2 cellular contexts compared by ENCODE assay signal in genomic region chr14:85530626-85531025, GRCh38.
TF ChIP-seq lines count a peak whose summit lies in the region.

No MANE protein-coding gene starts in this region.

TF ChIP-seq in liver, 16 proteins besides CTCF, POLR2A, EP300 and RAD21:
- TF ChIP-seq REST (IDR thresholded peaks at IDR 0.05), result no peak
- TF ChIP-seq HNF4A (conservative IDR thresholded peaks at IDR 0.05), result no peak
- TF ChIP-seq ZBTB33 (IDR thresholded peaks at IDR 0.05), result no peak
- no peak for TF ChIP-seq ATF3 (IDR thresholded peaks at IDR 0.05)
- TF ChIP-seq NR2F2 (IDR thresholded peaks at IDR 0.05), result no peak
- TF ChIP-seq HNF4G (IDR thresholded peaks at IDR 0.05), result no peak
- no peak for TF ChIP-seq MAX (IDR thresholded peaks at IDR 0.05)
- TF ChIP-seq EGR1 (IDR thresholded peaks at IDR 0.05; ENCODE audit: low read depth in 2 of 2), result no peak

TF ChIP-seq in HepG2, 621 proteins besides CTCF, POLR2A, EP300 and RAD21 (continued from another document):
- TF ChIP-seq ZHX2 (IDR thresholded peaks at IDR 0.05; ENCODE audit: low read depth), result no peak
- no peak for TF ChIP-seq ZHX2 (CRISPR knock-in tag; IDR thresholded peaks at IDR 0.05; ENCODE audit: borderline replicate concordance)
- TF ChIP-seq TBL1XR1 (IDR thresholded peaks at IDR 0.05; ENCODE audit: borderline replicate concordance, low read length, partially characterized antibody), result no peak
- TF ChIP-seq ZNF543 (CRISPR knock-in tag; IDR thresholded peaks at IDR 0.05), result no peak
- TF ChIP-seq SATB2 (CRISPR knock-in tag; IDR thresholded peaks at IDR 0.05), result no peak
- TF ChIP-seq ZBTB2 (CRISPR knock-in tag; IDR thresholded peaks at IDR 0.05; ENCODE audit: low read depth), result no peak
- no peak for TF ChIP-seq SCMH1 (CRISPR knock-in tag; IDR thresholded peaks at IDR 0.05; ENCODE audit: borderline replicate concordance)
- TF ChIP-seq PAXIP1 (CRISPR knock-in tag; conservative IDR thresholded peaks at IDR 0.05), result no peak
- TF ChIP-seq ZBTB34 (CRISPR knock-in tag; IDR thresholded peaks at IDR 0.05), result no peak
- no peak for TF ChIP-seq MAX (IDR thresholded peaks at IDR 0.05)
- TF ChIP-seq PRDM15 (CRISPR knock-in tag; IDR thresholded peaks at IDR 0.05), result no peak
- no peak for TF ChIP-seq RORA (CRISPR knock-in tag; IDR thresholded peaks at IDR 0.05)
- no peak for TF ChIP-seq HMGA1 (CRISPR knock-in tag; conservative IDR thresholded peaks at IDR 0.05)
- TF ChIP-seq TOPORS (CRISPR knock-in tag; IDR thresholded peaks at IDR 0.05), result no peak
- TF ChIP-seq ELF1 (CRISPR knock-in tag; IDR thresholded peaks at IDR 0.05), result no peak
- TF ChIP-seq ZNF256 (CRISPR knock-in tag; conservative IDR thresholded peaks at IDR 0.05), result no peak
- TF ChIP-seq PREB (CRISPR knock-in tag; IDR thresholded peaks at IDR 0.05), result no peak
